In the genomic region with DNA sequence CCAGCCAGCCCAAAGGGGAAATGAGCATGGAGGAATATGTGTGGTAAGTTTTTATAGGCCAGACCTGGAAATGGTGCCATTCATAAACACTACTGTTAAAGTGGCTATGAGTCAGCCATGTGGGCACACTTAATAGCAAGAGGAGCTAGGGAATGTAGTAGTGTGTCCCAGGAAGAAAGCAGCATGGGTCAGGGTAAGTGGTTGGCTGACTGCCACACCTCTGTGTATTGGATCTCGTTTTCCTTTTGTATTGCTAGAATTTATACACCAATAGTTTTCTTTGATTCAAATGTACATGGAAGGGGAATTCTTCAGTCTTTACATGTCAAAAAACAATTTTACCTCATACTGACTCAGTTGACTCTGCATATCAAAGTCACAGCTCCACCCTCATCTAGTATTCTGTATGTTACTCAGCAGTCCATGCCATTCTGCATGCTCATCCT, we compare ENCODE assay signal across 14 cellular contexts. TPM values are rescaled to one million over a fixed set of nuclear protein-coding genes. Genes with fewer than 3 reads are reported as not detected.
A peak's percentile ranks its signal among the peaks of the same experiment; 100 is the strongest.
DNase-seq lines count a peak whose midpoint lies in the region; ATAC-seq and TF ChIP-seq lines count a peak whose summit lies in the region.
"Had no signal": no experiment of that assay in that cellular context is flagged by ENCODE, and none has a peak within 500 bp of the region (broad histone marks: within the 10 kb centered on the region; RNA-seq: fewer than 3 reads in every experiment).

No MANE protein-coding gene starts in this region.

- H3K23ac ChIP-seq in IMR-90 (ENCODE audit: low read depth, low read length) = no peak overlapping the region

- H3K4me3 ChIP-seq in IMR-90 (ENCODE audit: insufficient read depth, low read depth, low read length) (no peak overlapping the region), astrocyte of the spinal cord (ENCODE audit: low read depth, low read length) (no peak overlapping the region), mucosa of descending colon (no peak overlapping the region), stomach (no peak overlapping the region)
- H3K4me3 ChIP-seq: SK-N-MC had no signal

- no peaks in the 10 kb centered on the region for H4K20me1 ChIP-seq in IMR-90 (ENCODE audit: insufficient read depth, low read length)

- no peak overlapping the region for H2BK120ac ChIP-seq in IMR-90 (ENCODE audit: low read depth, low read length)

- TF ChIP-seq POLR2A in IMR-90 (IDR thresholded peaks at IDR 0.05; ENCODE audit: low read depth, low read length) = no peak
- TF ChIP-seq POLR2A in stomach (IDR thresholded peaks at IDR 0.05) = no peak

- no peaks in the 10 kb centered on the region for H3K9me1 ChIP-seq in IMR-90 (ENCODE audit: insufficient read depth, low read length)

- no peak for TF ChIP-seq RAD21 in IMR-90 (IDR thresholded peaks at IDR 0.05; ENCODE audit: low read length)

- no peak overlapping the region for H2AFZ ChIP-seq in IMR-90 (replicated peaks; ENCODE audit: low read length, poor library complexity)

- no TSS peak for BruUV-seq in IMR-90 (replicated peaks; lab: Mats Ljungman, UMichigan)

- peaks cover 15% of the 10 kb centered on the region for H3K27me3 ChIP-seq in IMR-90 (ENCODE audit: control insufficient read depth, insufficient read depth, low read length)
- no peaks in the 10 kb centered on the region for H3K27me3 ChIP-seq in stomach

- H3K4ac ChIP-seq in IMR-90 (ENCODE audit: low read depth, low read length) = no peak overlapping the region

- no peaks in the 10 kb centered on the region for H3K36me3 Mint-ChIP-seq in progenitor cell of endocrine pancreas (ENCODE audit: insufficient read depth)
- H3K36me3 Mint-ChIP-seq: CD4-positive, CD25-positive, alpha-beta regulatory T cell had no signal

- H3K56ac ChIP-seq in IMR-90 (ENCODE audit: extremely low read depth, insufficient read depth, low read length) = no peak overlapping the region

- H3K4me1 ChIP-seq in IMR-90 (ENCODE audit: control insufficient read depth, insufficient read depth, low read length) = no peaks in the 10 kb centered on the region
- H3K4me1 ChIP-seq in mucosa of descending colon (ENCODE audit: low read depth) = peaks cover 21% of the 10 kb centered on the region
- peaks cover 0 to 10% (median 3%) of the 10 kb centered on the region in 4 donors for H3K4me1 ChIP-seq in stomach

- H2BK15ac ChIP-seq in IMR-90 (ENCODE audit: low read depth, low read length) = no peak overlapping the region

- TF ChIP-seq EP300 in stomach (IDR thresholded peaks at IDR 0.05) = no peak

- H3K27ac Mint-ChIP-seq in progenitor cell of endocrine pancreas = no peak overlapping the region
- H3K27ac Mint-ChIP-seq: activated B cell treated with CpG ODN at 0.5 μM for 24 hours; CD4-positive, CD25-positive, alpha-beta regulatory T cell had no signal

- intact Hi-C loops in IMR-90 (cut with micrococcal nuclease) (no loop called here), mucosa of descending colon (cut with DNase I, micrococcal nuclease) (no loop called here), stomach (cut with DNase I; ENCODE audit: low total_unique reads) (no loop called here)

- no peak overlapping the region for H3K4me3 Mint-ChIP-seq in progenitor cell of endocrine pancreas (ENCODE audit: low read depth)
- H3K4me3 Mint-ChIP-seq: activated B cell treated with CpG ODN at 0.5 μM for 24 hours; activated T-cell treated with anti-CD3 and anti-CD28 coated beads, Interleukin-2, amount 50 U/mL, for 4 hours; CD4-positive, CD25-positive, alpha-beta regulatory T cell had no signal

- ATAC-seq in IMR-90 (ENCODE audit: low read depth) (peak; percentile 46), mucosa of descending colon (peak; percentile 71), HG03039 (IDR thresholded peaks at IDR 0.05; ENCODE audit: unreplicated experiment) (no peak)
- ATAC-seq: activated T-cell treated with anti-CD3 and anti-CD28 coated beads, Interleukin-2, amount 50 U/mL, for 4 hours; stimulated activated naive CD8-positive, alpha-beta T cell treated with anti-CD3 and anti-CD28 coated beads, Interleukin-15, Interleukin-2, amounts not matched to agents 100 U/mL and 50 U/mL, for 24 hours had no signal

- TF ChIP-seq CTCF in IMR-90 (conservative IDR thresholded peaks at IDR 0.05; ENCODE audit: low read depth, low read length) (no peak), astrocyte of the spinal cord (IDR thresholded peaks at IDR 0.05; ENCODE audit: low read depth, low read length) (no peak), mucosa of descending colon (IDR thresholded peaks at IDR 0.05) (no peak), progenitor cell of endocrine pancreas (IDR thresholded peaks at IDR 0.05; ENCODE audit: unreplicated experiment) (no peak), stomach (IDR thresholded peaks at IDR 0.05) (no peak)

- dilution Hi-C loops in IMR-90 (cut with HindIII; ENCODE audit: low sequenced_read_pairs, unreplicated experiment) = no loop called here

- no CpG with 5 or more reads among the region's 1 CpG for WGBS in IMR-90 (ENCODE audit: extremely low coverage in 2 of 2, insufficient read length in 1 of 2), 2 experiments
- 39 to 61% (median 55%) methylated on average over 1 of the region's 1 CpG for WGBS in stomach, 5 donors

- POLR2A ChIA-PET in IMR-90 (lab: Charles Lee; ENCODE audit: unreplicated experiment) = no interaction called here

- no peak overlapping the region for H3K9ac ChIP-seq in IMR-90 (ENCODE audit: low read depth, low read length)

- peak; percentile 70 for DNase-seq in DMS153 (lab: John Stamatoyannopoulos, UW)
- DNase-seq in IMR-90 = peak; percentile 27
- DNase-seq in astrocyte of the spinal cord (ENCODE audit: low read depth, low spot score) = peak; percentile 79
- no peak for DNase-seq in mucosa of descending colon
- no peak for DNase-seq in progenitor cell of endocrine pancreas (ENCODE audit: low spot score, unreplicated experiment)
- no peak for DNase-seq in T-helper 9 cell
- DNase-seq in stomach = no peak
- DNase-seq: activated B cell treated with CpG ODN at 0.5 μM for 24 hours; activated T-cell treated with anti-CD3 and anti-CD28 coated beads, Interleukin-2, amount 50 U/mL, for 4 hours; CD4-positive, CD25-positive, alpha-beta regulatory T cell; stimulated activated CD4-positive, alpha-beta T cell treated with anti-CD3 and anti-CD28 coated beads, Interleukin-4, amount 100 ng/mL, for 4 hours; stimulated activated naive CD8-positive, alpha-beta T cell treated with anti-CD3 and anti-CD28 coated beads, Interleukin-15, Interleukin-2, amounts not matched to agents 100 U/mL and 50 U/mL, for 24 hours had no signal

- H3K14ac ChIP-seq in IMR-90 (replicated peaks; ENCODE audit: low read depth, low read length) = no peak overlapping the region

- no peak overlapping the region for H2AK9ac ChIP-seq in IMR-90 (replicated peaks; ENCODE audit: low read depth, low read length, poor library complexity)

- no peaks in the 10 kb centered on the region for H3K79me1 ChIP-seq in IMR-90 (ENCODE audit: low read depth in 1 of 2, low read length in 2 of 2)

- no peak overlapping the region for H3K27ac ChIP-seq in IMR-90 (ENCODE audit: insufficient read depth, low read length)
- no peak overlapping the region for H3K27ac ChIP-seq in stomach
- H3K27ac ChIP-seq: SK-N-MC had no signal

- H3K4me2 ChIP-seq in IMR-90 (ENCODE audit: low read depth, low read length) = no peak overlapping the region

- H3K9me3 ChIP-seq in IMR-90 (ENCODE audit: control insufficient read depth, insufficient read depth, low read length) (no peaks in the 10 kb centered on the region), mucosa of descending colon (no peaks in the 10 kb centered on the region), stomach (no peaks in the 10 kb centered on the region)

- no peaks in the 10 kb centered on the region for H3K4me1 Mint-ChIP-seq in progenitor cell of endocrine pancreas (ENCODE audit: low read depth)
- H3K4me1 Mint-ChIP-seq: activated B cell treated with CpG ODN at 0.5 μM for 24 hours; CD4-positive, CD25-positive, alpha-beta regulatory T cell had no signal

- no peak overlapping the region for H2BK20ac ChIP-seq in IMR-90 (ENCODE audit: low read depth, low read length)

- H4K5ac ChIP-seq in IMR-90 (ENCODE audit: low read depth, low read length) = no peak overlapping the region

- no peak overlapping the region for H3K18ac ChIP-seq in IMR-90 (ENCODE audit: low read depth, low read length)

- no peaks in the 10 kb centered on the region for H3K36me3 ChIP-seq in IMR-90 (ENCODE audit: control insufficient read depth, insufficient read depth, low read length)
- H3K36me3 ChIP-seq in mucosa of descending colon (ENCODE audit: low read depth) = no peaks in the 10 kb centered on the region
- no peaks in the 10 kb centered on the region for H3K36me3 ChIP-seq in stomach

- H4K91ac ChIP-seq in IMR-90 (ENCODE audit: insufficient read depth, low read depth, low read length) = no peak overlapping the region

- H3K9me3 Mint-ChIP-seq in progenitor cell of endocrine pancreas (ENCODE audit: low read depth) = no peaks in the 10 kb centered on the region
- H3K9me3 Mint-ChIP-seq: activated B cell treated with CpG ODN at 0.5 μM for 24 hours; activated T-cell treated with anti-CD3 and anti-CD28 coated beads, Interleukin-2, amount 50 U/mL, for 4 hours had no signal

- CTCF ChIA-PET in IMR-90 (lab: Yijun Ruan, JAX) = no interaction called here

- no peak overlapping the region for H4K8ac ChIP-seq in IMR-90 (ENCODE audit: low read depth in 2 of 2, low read length in 2 of 2)

- H2BK5ac ChIP-seq in IMR-90 (ENCODE audit: low read depth, low read length, poor library complexity, severe bottlenecking) = no peak overlapping the region

- no peak overlapping the region for H2AK5ac ChIP-seq in IMR-90 (ENCODE audit: low read depth, low read length)

- no peaks in the 10 kb centered on the region for H3K27me3 Mint-ChIP-seq in progenitor cell of endocrine pancreas

- in situ Hi-C loops in IMR-90 (cut with MboI; ENCODE audit: low sequenced_read_pairs) = no loop called here
- in situ Hi-C loops in astrocyte of the spinal cord (cut with HindIII; ENCODE audit: low sequenced_read_pairs) = no loop called here

TF ChIP-seq in IMR-90, 13 proteins besides CTCF, POLR2A, EP300 and RAD21 (continues in another document):
- TF ChIP-seq SMC3 (IDR thresholded peaks at IDR 0.05; ENCODE audit: low read depth, low read length) (no peak), NFE2L2 (IDR thresholded peaks at IDR 0.05; ENCODE audit: low read depth, low read length) (no peak), FOS (IDR thresholded peaks at IDR 0.05; ENCODE audit: low read depth, low read length) (no peak), MXI1 (IDR thresholded peaks at IDR 0.05; ENCODE audit: borderline replicate concordance, low read depth, low read length) (no peak), MAFK (IDR thresholded peaks at IDR 0.05; ENCODE audit: low read depth, low read length) (no peak), RCOR1 (IDR thresholded peaks at IDR 0.05; ENCODE audit: insufficient replicate concordance, low read length) (no peak)

RNA-seq across cellular contexts. Expression of gene SGMS2, which starts 22.9 kb away (rescaled TPM):
- total RNA-seq in IMR-90 (2012; rRNA removed) (37.5 and 57.5 TPM in 2 replicates), mucosa of descending colon (10 to 100 TPM; 37.5 to 47.8 (median 43.2) TPM), progenitor cell of endocrine pancreas (6.9 and 10.7 TPM in 2 replicates), stomach (10 to 100 TPM; 11.2 to 85.8 (median 71.6) TPM)
- polyA plus RNA-seq in IMR-90 (2012; rRNA removed) (13.4 and 16.5 TPM in 2 replicates), stomach (1 to 10 TPM; 2.4 to 4.3 (median 4.3) TPM)
- 5.0 and 14.9 TPM in 2 replicates for polyA plus RNA-seq in IMR-90 (2012; cell fraction: cytosol; rRNA removed)
- 10.2 and 11.3 TPM in 2 replicates for polyA plus RNA-seq in IMR-90 (2012; cell fraction: nucleus; rRNA removed; ENCODE audit: low replicate concordance)
- total RNA-seq: activated B cell treated with CpG ODN at 0.5 μM for 24 hours; CD4-positive, CD25-positive, alpha-beta regulatory T cell had no signal
- polyA plus RNA-seq: CD4-positive, CD25-positive, alpha-beta regulatory T cell had no signal

Comparison
In these comparisons a context has a peak if more than half of its experiments do, and no peak if none do; other contexts are left out.
1. DNase-seq: peak in DMS153 (single experiment), IMR-90 (single experiment) and astrocyte of the spinal cord (single experiment); none in mucosa of descending colon (0 of 3), progenitor cell of endocrine pancreas (single experiment), T-helper 9 cell (single experiment) and stomach (single experiment).